17 cellular contexts compared by ENCODE assay signal in the genomic region with DNA sequence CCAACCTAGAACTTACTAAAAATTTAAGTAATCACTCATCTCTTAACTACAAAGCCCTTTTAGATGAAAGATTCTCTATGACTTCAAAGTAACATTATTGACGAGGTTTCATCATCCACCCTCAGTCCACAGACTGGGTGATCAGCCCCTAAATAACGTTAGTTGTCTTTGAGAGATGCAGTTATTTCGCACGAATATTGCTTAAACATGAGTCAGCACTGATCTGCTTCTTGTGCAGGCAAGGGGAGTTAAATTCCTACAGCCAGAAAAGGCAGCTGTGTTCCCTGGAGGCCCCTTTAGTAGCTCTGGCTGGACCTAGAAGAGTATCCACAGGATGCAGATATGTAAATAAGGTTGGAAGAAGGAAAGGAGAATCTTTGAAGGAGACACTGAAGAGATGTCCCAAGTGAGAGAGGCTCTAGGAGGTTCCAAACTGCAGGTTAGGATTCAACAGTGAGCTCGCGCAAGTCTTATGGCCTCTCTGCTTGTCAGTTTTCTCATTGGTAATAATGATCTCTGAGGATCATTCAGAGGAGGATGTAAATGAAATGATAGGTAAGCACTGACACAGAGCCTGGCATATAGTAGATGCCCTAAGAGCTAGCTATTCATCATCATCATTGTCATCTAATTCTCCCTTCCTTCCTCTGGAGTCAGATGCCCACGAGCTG.
A peak's percentile ranks its signal among the peaks of the same experiment; 100 is the strongest.
DNase-seq lines count a peak whose midpoint lies in the region; ATAC-seq, FAIRE-seq and TF ChIP-seq lines count a peak whose summit lies in the region.
"Had no signal": no experiment of that assay in that cellular context is flagged by ENCODE, and none has a peak within 500 bp of the region (broad histone marks: within the 10 kb centered on the region; RNA-seq: fewer than 3 reads in every experiment).

No MANE protein-coding gene starts in this region.

- no peaks in the 10 kb centered on the region for H3K9me3 ChIP-seq in testis

- intact Hi-C loops in sciatic nerve (cut with DNase I) (no loop called here), testis (cut with DNase I; ENCODE audit: low total_unique reads) (no loop called here)

- no peak for FAIRE-seq in GM12891 (lab: Jason Lieb, UNC)
- FAIRE-seq: small intestine had no signal

- no peaks in the 10 kb centered on the region for H3K27me3 ChIP-seq in HL-60 (ENCODE audit: insufficient read depth, poor library complexity, severe bottlenecking)
- no peaks in the 10 kb centered on the region for H3K27me3 ChIP-seq in testis

- DNase-seq in HL-60 (ENCODE audit: low read depth in 1 of 2, low spot score in 1 of 2) (peak; percentile 1 to 23), SIG-M5 (lab: John Stamatoyannopoulos, UW) (peak; percentile 14), fibroblast of mammary gland (ENCODE audit: low read depth) (peak; percentile 93), sciatic nerve (ENCODE audit: low spot score) (no peak), testis (no peak), GM12891 (ENCODE audit: insufficient read length, low spot score) (no peak), DMS53 (lab: John Stamatoyannopoulos, UW) (no peak)
- no peak for DNase-seq in activated CD4-positive, CD25-positive, alpha-beta regulatory T cell (lab: John Stamatoyannopoulos, UW)
- DNase-seq: activated CD8-positive, alpha-beta memory T cell treated with anti-CD3 and anti-CD28 coated beads, Interleukin-2, amount 10 ng/mL, durations not matched to agents 7 days and 5 days; activated naive CD4-positive, alpha-beta T cell treated with anti-CD3 and anti-CD28 coated beads for 36 hours; CD8-positive, alpha-beta memory T cell; central memory CD4-positive, alpha-beta T cell; Kasumi-1; NCI-H2081; NCI-H774; small intestine had no signal

- TF ChIP-seq CTCF in HL-60 (IDR thresholded peaks at IDR 0.05; ENCODE audit: insufficient read depth, low read length) (no peak), fibroblast of mammary gland (conservative IDR thresholded peaks at IDR 0.05; ENCODE audit: control insufficient read depth, insufficient read depth, low read depth, low read length) (no peak), testis (IDR thresholded peaks at IDR 0.05) (no peak)

- H3K4me3 ChIP-seq in HL-60 (replicated peaks; ENCODE audit: insufficient read depth, low read length) (no peak overlapping the region), fibroblast of mammary gland (ENCODE audit: control insufficient read depth, low read depth, low read length) (no peak overlapping the region), testis (no peak overlapping the region)

- H3K27ac ChIP-seq in HL-60 (replicated peaks), result no peak overlapping the region
- no peak overlapping the region for H3K27ac ChIP-seq in testis

- H3K4me1 ChIP-seq in testis, result no peaks in the 10 kb centered on the region

- peak; percentile 96 for ATAC-seq in sciatic nerve
- ATAC-seq: activated CD8-positive, alpha-beta memory T cell treated with anti-CD3 and anti-CD28 coated beads, Interleukin-2, amount 10 ng/mL, durations not matched to agents 7 days and 5 days; HCT116 had no signal

- WGBS in testis, 2 donors, result 65 to 76% methylated on average over 7 of the region's 7 CpGs

- no peak for TF ChIP-seq POLR2A in testis (IDR thresholded peaks at IDR 0.05)
- TF ChIP-seq POLR2A in GM12891 (IDR thresholded peaks at IDR 0.05; ENCODE audit: low read depth, low read length), result no peak

- no peaks in the 10 kb centered on the region for H3K36me3 ChIP-seq in testis (ENCODE audit: low read depth, missing control alignments)

TF ChIP-seq in GM12891, 5 proteins besides CTCF, POLR2A, EP300 and RAD21:
- TF ChIP-seq SPI1 (IDR thresholded peaks at IDR 0.05; ENCODE audit: low read depth, low read length), result no peak
- TF ChIP-seq PAX5 (IDR thresholded peaks at IDR 0.05; ENCODE audit: insufficient read depth, low read length, severe bottlenecking), result no peak
- TF ChIP-seq POU2F2 (IDR thresholded peaks at IDR 0.05; ENCODE audit: low read depth, low read length), result no peak
- TF ChIP-seq TAF1 (IDR thresholded peaks at IDR 0.05; ENCODE audit: low read depth, low read length), result no peak
- no peak for TF ChIP-seq POLR2AphosphoS5 (IDR thresholded peaks at IDR 0.05; ENCODE audit: low read depth, low read length)

Comparison
In these comparisons a context has a peak if more than half of its experiments do, and no peak if none do; other contexts are left out.
1. DNase-seq: peak in HL-60 (2 of 2), SIG-M5 (single experiment) and fibroblast of mammary gland (single experiment); none in sciatic nerve (single experiment), testis (single experiment), activated CD4-positive, CD25-positive, alpha-beta regulatory T cell (0 of 4), GM12891 (single experiment) and DMS53 (single experiment).